Comparison of ENCODE assay signal across 22 cellular contexts in genomic region chr12:98446060-98446459, GRCh38.
"Had no signal": no experiment of that assay in that cellular context is flagged by ENCODE, and none has a peak within 500 bp of the region (broad histone marks: within the 10 kb centered on the region; RNA-seq: fewer than 3 reads in every experiment).

No MANE protein-coding gene starts in this region.

- H3K27ac ChIP-seq: breast epithelium, PC-9, SK-N-MC had no signal

- H3K4me1 Mint-ChIP-seq: activated CD4-positive, alpha-beta T cell treated with anti-CD3 and anti-CD28 coated beads for 36 hours; T-cell had no signal

- DNase-seq: activated CD4-positive, alpha-beta T cell treated with anti-CD3 and anti-CD28 coated beads for 36 hours; activated CD4-positive, alpha-beta T cell treated with anti-CD3 and anti-CD28 coated beads, Interleukin-2, amount 50 U/mL, for 4 hours; activated CD4-positive, CD25-positive, alpha-beta regulatory T cell; activated CD8-positive, alpha-beta memory T cell treated with anti-CD3 and anti-CD28 coated beads, Interleukin-2, amount 50 U/mL, for 48 hours; activated CD8-positive, alpha-beta T cell treated with anti-CD3 and anti-CD28 coated beads, Interleukin-2, amount 10 ng/mL, durations not matched to agents 7 days and 5 days; activated naive CD4-positive, alpha-beta T cell treated with anti-CD3 and anti-CD28 coated beads, Interleukin-2, amount 50 U/mL, for 16 hours; activated T-cell treated with anti-CD3 and anti-CD28 coated beads, Interleukin-2, amount 50 U/mL, for 1 hour; aorta; Kasumi-1; NCI-H1105 treated with DMSO at 0.1 percent for 48 hours; NCI-H1436 treated with DMSO at 0.1 percent for 48 hours; NCI-H187; NCI-H2081; NCI-H446; NCI-H524; PC-9; T-cell; T-helper 2 cell; T1000 had no signal

- H3K9me3 Mint-ChIP-seq: T-cell had no signal

- H3K27ac Mint-ChIP-seq: activated CD4-positive, alpha-beta T cell treated with anti-CD3 and anti-CD28 coated beads for 36 hours; activated CD8-positive, alpha-beta T cell treated with anti-CD3 and anti-CD28 coated beads, Interleukin-2, amount 10 ng/mL, durations not matched to agents 7 days and 5 days; T-cell had no signal

- H3K36me3 Mint-ChIP-seq: T-cell had no signal

- H3K4me3 Mint-ChIP-seq: activated CD4-positive, alpha-beta T cell treated with anti-CD3 and anti-CD28 coated beads for 36 hours; activated CD8-positive, alpha-beta T cell treated with anti-CD3 and anti-CD28 coated beads, Interleukin-2, amount 10 ng/mL, durations not matched to agents 7 days and 5 days; T-cell had no signal

- ATAC-seq: activated CD4-positive, alpha-beta T cell treated with anti-CD3 and anti-CD28 coated beads for 36 hours; activated CD8-positive, alpha-beta T cell treated with anti-CD3 and anti-CD28 coated beads, Interleukin-2, amount 10 ng/mL, durations not matched to agents 7 days and 5 days; K562; T-cell had no signal
